ENCODE assay signal across 1 cellular context in genomic region chr17:45293413-45294211, GRCh38.
A peak's percentile ranks its signal among the peaks of the same experiment; 100 is the strongest.
TF ChIP-seq lines count a peak whose summit lies in the region.

No MANE protein-coding gene starts in this region.

TF ChIP-seq in HepG2, 621 proteins besides CTCF, POLR2A, EP300 and RAD21 (continued from another document and continues in another):
- peak; percentile 22; the same call in 1 of the 2 replicates for TF ChIP-seq ZNF609 (CRISPR knock-in tag; IDR thresholded peaks at IDR 0.05; ENCODE audit: borderline replicate concordance)
- TF ChIP-seq ZFP37 (CRISPR knock-in tag; IDR thresholded peaks at IDR 0.05; ENCODE audit: borderline replicate concordance) = no peak
- no peak for TF ChIP-seq ZBTB44 (CRISPR knock-in tag; IDR thresholded peaks at IDR 0.05)
- TF ChIP-seq ZNF891 (CRISPR knock-in tag; IDR thresholded peaks at IDR 0.05) = no peak
- TF ChIP-seq, protein P1, sequence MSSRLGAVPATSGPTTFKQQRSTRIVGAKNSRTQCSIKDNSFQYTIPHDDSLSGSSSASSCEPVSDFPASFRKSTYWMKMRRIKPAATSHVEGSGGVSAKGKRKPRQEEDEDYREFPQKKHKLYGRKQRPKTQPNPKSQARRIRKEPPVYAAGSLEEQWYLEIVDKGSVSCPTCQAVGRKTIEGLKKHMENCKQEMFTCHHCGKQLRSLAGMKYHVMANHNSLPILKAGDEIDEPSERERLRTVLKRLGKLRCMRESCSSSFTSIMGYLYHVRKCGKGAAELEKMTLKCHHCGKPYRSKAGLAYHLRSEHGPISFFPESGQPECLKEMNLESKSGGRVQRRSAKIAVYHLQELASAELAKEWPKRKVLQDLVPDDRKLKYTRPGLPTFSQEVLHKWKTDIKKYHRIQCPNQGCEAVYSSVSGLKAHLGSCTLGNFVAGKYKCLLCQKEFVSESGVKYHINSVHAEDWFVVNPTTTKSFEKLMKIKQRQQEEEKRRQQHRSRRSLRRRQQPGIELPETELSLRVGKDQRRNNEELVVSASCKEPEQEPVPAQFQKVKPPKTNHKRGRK (CRISPR knock-in tag; IDR thresholded peaks at IDR 0.05) = no peak
- TF ChIP-seq THAP8 (CRISPR knock-in tag; IDR thresholded peaks at IDR 0.05; ENCODE audit: borderline replicate concordance) = no peak
- TF ChIP-seq ZBTB20 (CRISPR knock-in tag; IDR thresholded peaks at IDR 0.05; ENCODE audit: borderline replicate concordance, low read depth) = no peak
- no peak for TF ChIP-seq HMGA1 (CRISPR knock-in tag; conservative IDR thresholded peaks at IDR 0.05)
- no peak for TF ChIP-seq ZNF720 (CRISPR knock-in tag; IDR thresholded peaks at IDR 0.05)
- no peak for TF ChIP-seq HMG20B (CRISPR knock-in tag; conservative IDR thresholded peaks at IDR 0.05)
- TF ChIP-seq, protein P2, sequence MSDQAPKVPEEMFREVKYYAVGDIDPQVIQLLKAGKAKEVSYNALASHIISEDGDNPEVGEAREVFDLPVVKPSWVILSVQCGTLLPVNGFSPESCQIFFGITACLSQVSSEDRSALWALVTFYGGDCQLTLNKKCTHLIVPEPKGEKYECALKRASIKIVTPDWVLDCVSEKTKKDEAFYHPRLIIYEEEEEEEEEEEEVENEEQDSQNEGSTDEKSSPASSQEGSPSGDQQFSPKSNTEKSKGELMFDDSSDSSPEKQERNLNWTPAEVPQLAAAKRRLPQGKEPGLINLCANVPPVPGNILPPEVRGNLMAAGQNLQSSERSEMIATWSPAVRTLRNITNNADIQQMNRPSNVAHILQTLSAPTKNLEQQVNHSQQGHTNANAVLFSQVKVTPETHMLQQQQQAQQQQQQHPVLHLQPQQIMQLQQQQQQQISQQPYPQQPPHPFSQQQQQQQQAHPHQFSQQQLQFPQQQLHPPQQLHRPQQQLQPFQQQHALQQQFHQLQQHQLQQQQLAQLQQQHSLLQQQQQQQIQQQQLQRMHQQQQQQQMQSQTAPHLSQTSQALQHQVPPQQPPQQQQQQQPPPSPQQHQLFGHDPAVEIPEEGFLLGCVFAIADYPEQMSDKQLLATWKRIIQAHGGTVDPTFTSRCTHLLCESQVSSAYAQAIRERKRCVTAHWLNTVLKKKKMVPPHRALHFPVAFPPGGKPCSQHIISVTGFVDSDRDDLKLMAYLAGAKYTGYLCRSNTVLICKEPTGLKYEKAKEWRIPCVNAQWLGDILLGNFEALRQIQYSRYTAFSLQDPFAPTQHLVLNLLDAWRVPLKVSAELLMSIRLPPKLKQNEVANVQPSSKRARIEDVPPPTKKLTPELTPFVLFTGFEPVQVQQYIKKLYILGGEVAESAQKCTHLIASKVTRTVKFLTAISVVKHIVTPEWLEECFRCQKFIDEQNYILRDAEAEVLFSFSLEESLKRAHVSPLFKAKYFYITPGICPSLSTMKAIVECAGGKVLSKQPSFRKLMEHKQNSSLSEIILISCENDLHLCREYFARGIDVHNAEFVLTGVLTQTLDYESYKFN (CRISPR knock-in tag; conservative IDR thresholded peaks at IDR 0.05) = peak; percentile 72
- no peak; the same call in 1 of the 2 replicates for TF ChIP-seq KDM3A (CRISPR knock-in tag; IDR thresholded peaks at IDR 0.05; ENCODE audit: low read depth)
- no peak for TF ChIP-seq ZNF549 (CRISPR knock-in tag; IDR thresholded peaks at IDR 0.05)
- TF ChIP-seq, protein P3, sequence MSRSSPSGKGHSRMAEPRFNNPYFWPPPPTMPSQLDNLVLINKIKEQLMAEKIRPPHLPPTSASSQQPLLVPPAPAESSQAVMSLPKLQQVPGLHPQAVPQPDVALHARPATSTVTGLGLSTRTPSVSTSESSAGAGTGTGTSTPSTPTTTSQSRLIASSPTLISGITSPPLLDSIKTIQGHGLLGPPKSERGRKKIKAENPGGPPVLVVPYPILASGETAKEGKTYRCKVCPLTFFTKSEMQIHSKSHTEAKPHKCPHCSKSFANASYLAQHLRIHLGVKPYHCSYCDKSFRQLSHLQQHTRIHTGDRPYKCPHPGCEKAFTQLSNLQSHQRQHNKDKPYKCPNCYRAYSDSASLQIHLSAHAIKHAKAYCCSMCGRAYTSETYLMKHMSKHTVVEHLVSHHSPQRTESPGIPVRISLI (CRISPR knock-in tag; IDR thresholded peaks at IDR 0.05; ENCODE audit: borderline replicate concordance) = no peak
- 0 out of 2 replicates have a peak, but pooled peaks have one; percentile 52 for TF ChIP-seq MTA1 (CRISPR knock-in tag; IDR thresholded peaks at IDR 0.05; ENCODE audit: borderline replicate concordance)
- no peak for TF ChIP-seq ZSCAN31 (CRISPR knock-in tag; IDR thresholded peaks at IDR 0.05; ENCODE audit: low read depth)
- TF ChIP-seq ZNF17 (CRISPR knock-in tag; IDR thresholded peaks at IDR 0.05) = no peak
- no peak for TF ChIP-seq ZNF333 (CRISPR knock-in tag; IDR thresholded peaks at IDR 0.05; ENCODE audit: borderline replicate concordance)
- TF ChIP-seq, protein P4, sequence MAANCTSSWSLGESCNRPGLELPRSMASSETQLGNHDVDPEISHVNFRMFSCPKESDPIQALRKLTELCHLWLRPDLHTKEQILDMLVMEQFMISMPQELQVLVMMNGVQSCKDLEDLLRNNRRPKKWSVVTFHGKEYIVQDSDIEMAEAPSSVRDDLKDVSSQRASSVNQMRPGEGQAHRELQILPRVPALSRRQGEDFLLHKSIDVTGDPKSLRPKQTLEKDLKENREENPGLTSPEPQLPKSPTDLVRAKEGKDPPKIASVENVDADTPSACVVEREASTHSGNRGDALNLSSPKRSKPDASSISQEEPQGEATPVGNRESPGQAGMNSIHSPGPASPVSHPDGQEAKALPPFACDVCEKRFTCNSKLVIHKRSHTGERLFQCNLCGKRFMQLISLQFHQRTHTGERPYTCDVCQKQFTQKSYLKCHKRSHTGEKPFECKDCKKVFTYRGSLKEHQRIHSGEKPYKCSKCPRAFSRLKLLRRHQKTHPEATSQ (CRISPR knock-in tag; IDR thresholded peaks at IDR 0.05; ENCODE audit: borderline replicate concordance) = no peak
- TF ChIP-seq, protein P5, sequence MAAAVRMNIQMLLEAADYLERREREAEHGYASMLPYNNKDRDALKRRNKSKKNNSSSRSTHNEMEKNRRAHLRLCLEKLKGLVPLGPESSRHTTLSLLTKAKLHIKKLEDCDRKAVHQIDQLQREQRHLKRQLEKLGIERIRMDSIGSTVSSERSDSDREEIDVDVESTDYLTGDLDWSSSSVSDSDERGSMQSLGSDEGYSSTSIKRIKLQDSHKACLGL (CRISPR knock-in tag; IDR thresholded peaks at IDR 0.05) = no peak
- TF ChIP-seq, protein P6, sequence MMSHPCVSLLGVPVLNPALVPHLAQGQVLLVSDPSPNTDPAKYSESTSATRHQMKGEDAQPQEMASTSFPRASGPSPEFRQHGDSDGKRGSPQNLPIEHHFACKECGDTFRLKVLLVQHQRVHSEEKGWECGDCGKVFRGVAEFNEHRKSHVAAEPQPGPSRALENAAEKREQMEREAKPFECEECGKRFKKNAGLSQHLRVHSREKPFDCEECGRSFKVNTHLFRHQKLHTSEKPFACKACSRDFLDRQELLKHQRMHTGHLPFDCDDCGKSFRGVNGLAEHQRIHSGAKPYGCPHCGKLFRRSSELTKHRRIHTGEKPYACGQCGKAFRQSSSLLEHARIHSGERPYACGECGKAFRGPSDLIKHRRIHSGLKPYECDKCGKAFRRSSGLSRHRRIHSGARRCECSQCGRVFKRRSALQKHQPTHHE (CRISPR knock-in tag; IDR thresholded peaks at IDR 0.05; ENCODE audit: borderline replicate concordance) = no peak
- TF ChIP-seq MBD4 (IDR thresholded peaks at IDR 0.05; ENCODE audit: borderline replicate concordance, low read length) = no peak
- TF ChIP-seq MATR3 (CRISPR knock-in tag; IDR thresholded peaks at IDR 0.05) = no peak
- TF ChIP-seq HDAC1 (CRISPR knock-in tag; IDR thresholded peaks at IDR 0.05) = 0 out of 2 replicates have a peak, but pooled peaks have one; percentile 34
- TF ChIP-seq EZH2 (conservative IDR thresholded peaks at IDR 0.05; ENCODE audit: low read depth, low read length) = no peak
- TF ChIP-seq HNF4G (IDR thresholded peaks at IDR 0.05; ENCODE audit: borderline replicate concordance, low read depth, low read length) = peak; percentile 95
- TF ChIP-seq HNF4G (CRISPR knock-in tag; IDR thresholded peaks at IDR 0.05; ENCODE audit: borderline replicate concordance, low read depth) = peak; percentile 78; the same call in 1 of the 2 replicates
- TF ChIP-seq CBX2 (IDR thresholded peaks at IDR 0.05; ENCODE audit: low read depth, low read length) = no peak
- TF ChIP-seq CBX2 (CRISPR knock-in tag; IDR thresholded peaks at IDR 0.05; ENCODE audit: low read depth) = no peak
- no peak for TF ChIP-seq HOXA5 (CRISPR knock-in tag; IDR thresholded peaks at IDR 0.05)
- TF ChIP-seq ZNF556 (CRISPR knock-in tag; IDR thresholded peaks at IDR 0.05; ENCODE audit: borderline replicate concordance) = peak; percentile 51; the same call in 1 of the 2 replicates
- TF ChIP-seq, protein P7, sequence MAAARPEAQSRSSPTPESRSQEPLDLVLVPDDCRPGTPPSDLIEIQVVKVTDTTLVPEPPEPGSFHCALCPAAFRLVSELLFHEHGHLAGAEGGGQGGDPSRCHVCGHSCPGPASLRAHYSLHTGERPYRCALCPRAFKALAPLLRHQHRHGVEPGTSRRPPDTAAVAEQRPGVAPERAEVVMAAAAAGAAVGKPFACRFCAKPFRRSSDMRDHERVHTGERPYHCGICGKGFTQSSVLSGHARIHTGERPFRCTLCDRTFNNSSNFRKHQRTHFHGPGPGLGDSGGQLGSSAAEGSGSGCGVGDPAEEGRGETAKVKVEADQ (CRISPR knock-in tag; IDR thresholded peaks at IDR 0.05; ENCODE audit: borderline replicate concordance) = no peak
- no peak for TF ChIP-seq ZNF782 (CRISPR knock-in tag; IDR thresholded peaks at IDR 0.05; ENCODE audit: borderline replicate concordance)
- TF ChIP-seq ZNF644 (CRISPR knock-in tag; IDR thresholded peaks at IDR 0.05; ENCODE audit: low read depth) = no peak; the same call in 1 of the 2 replicates
- no peak for TF ChIP-seq HNF1A (IDR thresholded peaks at IDR 0.05; ENCODE audit: low read depth)
- no peak for TF ChIP-seq HNF1A (CRISPR knock-in tag; IDR thresholded peaks at IDR 0.05; ENCODE audit: borderline replicate concordance)
